In genomic region chr18:28995319-28995718, GRCh38 we compare ENCODE assay signal across 1 cellular context.
TF ChIP-seq lines count a peak whose summit lies in the region.

No MANE protein-coding gene starts in this region.

TF ChIP-seq in endothelial cell of umbilical vein, 7 proteins besides CTCF, POLR2A, EP300 and RAD21 (continued from another document):
- TF ChIP-seq JUN (IDR thresholded peaks at IDR 0.05; ENCODE audit: borderline replicate concordance, insufficient read depth, insufficient read length, low read depth) (no peak), POLR2AphosphoS5 (IDR thresholded peaks at IDR 0.05; ENCODE audit: insufficient read depth, low read depth, low read length) (no peak), FOS (IDR thresholded peaks at IDR 0.05; ENCODE audit: borderline replicate concordance, insufficient read depth, low read length) (no peak), MYC (IDR thresholded peaks at IDR 0.05; ENCODE audit: low read depth, low read length) (no peak)
